3 cellular contexts compared by ENCODE assay signal in the genomic region with DNA sequence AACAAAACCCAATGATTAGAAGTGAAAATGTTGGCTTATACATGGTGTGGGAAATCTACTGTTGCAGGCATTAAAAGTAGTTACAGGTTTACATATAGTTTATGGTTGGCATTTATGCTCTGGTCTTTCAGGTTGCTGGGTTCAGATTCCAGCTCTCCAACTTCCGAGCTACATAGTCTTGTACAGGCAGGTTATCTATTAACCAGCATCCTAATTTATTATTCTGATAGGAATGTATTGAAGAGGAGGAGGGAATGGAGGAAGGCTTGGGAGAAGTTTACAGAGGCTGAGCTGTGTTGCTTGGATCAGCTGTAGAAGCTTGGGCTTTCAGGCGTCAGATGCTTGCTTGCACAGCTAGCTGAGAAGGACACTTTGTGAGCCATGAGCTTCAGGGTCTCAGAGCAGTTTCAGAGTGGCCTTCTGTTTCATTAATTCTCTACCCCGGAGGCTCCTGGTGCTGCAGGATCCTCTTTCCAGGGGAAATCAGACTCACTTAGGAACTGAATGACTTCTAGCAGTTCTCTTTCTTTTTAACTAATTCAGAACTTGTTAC.
TF ChIP-seq lines count a peak whose summit lies in the region.

No MANE protein-coding gene starts in this region.

TF ChIP-seq in K562, 482 proteins besides CTCF, POLR2A, EP300 and RAD21:
- TF ChIP-seq SRSF3 (IDR thresholded peaks at IDR 0.05; ENCODE audit: insufficient read depth, low read length) (no peak), RCOR1 (IDR thresholded peaks at IDR 0.05; ENCODE audit: borderline replicate concordance in 1 of 2, low read depth in 2 of 2, low read length in 2 of 2) (no peak), ZFX (CRISPR knock-in tag; IDR thresholded peaks at IDR 0.05) (no peak), PRPF4 (IDR thresholded peaks at IDR 0.05; ENCODE audit: insufficient read depth, low read depth, low read length, poor library complexity, severe bottlenecking) (no peak)
- TF ChIP-seq, protein P1, sequence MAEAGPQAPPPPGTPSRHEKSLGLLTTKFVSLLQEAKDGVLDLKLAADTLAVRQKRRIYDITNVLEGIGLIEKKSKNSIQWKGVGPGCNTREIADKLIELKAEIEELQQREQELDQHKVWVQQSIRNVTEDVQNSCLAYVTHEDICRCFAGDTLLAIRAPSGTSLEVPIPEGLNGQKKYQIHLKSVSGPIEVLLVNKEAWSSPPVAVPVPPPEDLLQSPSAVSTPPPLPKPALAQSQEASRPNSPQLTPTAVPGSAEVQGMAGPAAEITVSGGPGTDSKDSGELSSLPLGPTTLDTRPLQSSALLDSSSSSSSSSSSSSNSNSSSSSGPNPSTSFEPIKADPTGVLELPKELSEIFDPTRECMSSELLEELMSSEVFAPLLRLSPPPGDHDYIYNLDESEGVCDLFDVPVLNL (CRISPR knock-in tag; IDR thresholded peaks at IDR 0.05; ENCODE audit: low read depth) = no peak

TF ChIP-seq in HepG2, 621 proteins besides CTCF, POLR2A, EP300 and RAD21:
- no peak for TF ChIP-seq KDM4B (CRISPR knock-in tag; IDR thresholded peaks at IDR 0.05)
- peak; percentile 13; the same call in 1 of the 2 replicates for TF ChIP-seq SAP130 (CRISPR knock-in tag; IDR thresholded peaks at IDR 0.05; ENCODE audit: low read depth)
- peak; percentile 10 for TF ChIP-seq TEAD3 (CRISPR knock-in tag; optimal IDR thresholded peaks at IDR 0.05; ENCODE audit: borderline replicate concordance)
- TF ChIP-seq, protein P2, sequence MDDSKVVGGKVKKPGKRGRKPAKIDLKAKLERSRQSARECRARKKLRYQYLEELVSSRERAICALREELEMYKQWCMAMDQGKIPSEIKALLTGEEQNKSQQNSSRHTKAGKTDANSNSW (CRISPR knock-in tag; IDR thresholded peaks at IDR 0.05; ENCODE audit: borderline replicate concordance) = no peak
TF ChIP-seq in HepG2: peak in this region for 2.

TF ChIP-seq in SK-N-SH treated with all-trans-retinoic acid at 6 μM for 48 hours, 23 proteins besides CTCF, POLR2A, EP300 and RAD21:
- no peak for TF ChIP-seq RARB (CRISPR knock-in tag; IDR thresholded peaks at IDR 0.05)
- no peak for TF ChIP-seq TCF4 (CRISPR knock-in tag; IDR thresholded peaks at IDR 0.05; ENCODE audit: borderline replicate concordance)
- no peak for TF ChIP-seq ZNF565 (CRISPR knock-in tag; conservative IDR thresholded peaks at IDR 0.05; ENCODE audit: low read depth)
- TF ChIP-seq, protein P3, sequence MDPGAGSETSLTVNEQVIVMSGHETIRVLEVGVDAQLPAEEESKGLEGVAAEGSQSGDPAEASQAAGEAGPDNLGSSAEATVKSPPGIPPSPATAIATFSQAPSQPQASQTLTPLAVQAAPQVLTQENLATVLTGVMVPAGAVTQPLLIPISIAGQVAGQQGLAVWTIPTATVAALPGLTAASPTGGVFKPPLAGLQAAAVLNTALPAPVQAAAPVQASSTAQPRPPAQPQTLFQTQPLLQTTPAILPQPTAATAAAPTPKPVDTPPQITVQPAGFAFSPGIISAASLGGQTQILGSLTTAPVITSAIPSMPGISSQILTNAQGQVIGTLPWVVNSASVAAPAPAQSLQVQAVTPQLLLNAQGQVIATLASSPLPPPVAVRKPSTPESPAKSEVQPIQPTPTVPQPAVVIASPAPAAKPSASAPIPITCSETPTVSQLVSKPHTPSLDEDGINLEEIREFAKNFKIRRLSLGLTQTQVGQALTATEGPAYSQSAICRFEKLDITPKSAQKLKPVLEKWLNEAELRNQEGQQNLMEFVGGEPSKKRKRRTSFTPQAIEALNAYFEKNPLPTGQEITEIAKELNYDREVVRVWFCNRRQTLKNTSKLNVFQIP (CRISPR knock-in tag; IDR thresholded peaks at IDR 0.05; ENCODE audit: borderline replicate concordance, low read depth) = no peak
- no peak for TF ChIP-seq ZNF70 (CRISPR knock-in tag; IDR thresholded peaks at IDR 0.05)
- no peak for TF ChIP-seq ISL1 (CRISPR knock-in tag; IDR thresholded peaks at IDR 0.05)
- TF ChIP-seq, protein P4, sequence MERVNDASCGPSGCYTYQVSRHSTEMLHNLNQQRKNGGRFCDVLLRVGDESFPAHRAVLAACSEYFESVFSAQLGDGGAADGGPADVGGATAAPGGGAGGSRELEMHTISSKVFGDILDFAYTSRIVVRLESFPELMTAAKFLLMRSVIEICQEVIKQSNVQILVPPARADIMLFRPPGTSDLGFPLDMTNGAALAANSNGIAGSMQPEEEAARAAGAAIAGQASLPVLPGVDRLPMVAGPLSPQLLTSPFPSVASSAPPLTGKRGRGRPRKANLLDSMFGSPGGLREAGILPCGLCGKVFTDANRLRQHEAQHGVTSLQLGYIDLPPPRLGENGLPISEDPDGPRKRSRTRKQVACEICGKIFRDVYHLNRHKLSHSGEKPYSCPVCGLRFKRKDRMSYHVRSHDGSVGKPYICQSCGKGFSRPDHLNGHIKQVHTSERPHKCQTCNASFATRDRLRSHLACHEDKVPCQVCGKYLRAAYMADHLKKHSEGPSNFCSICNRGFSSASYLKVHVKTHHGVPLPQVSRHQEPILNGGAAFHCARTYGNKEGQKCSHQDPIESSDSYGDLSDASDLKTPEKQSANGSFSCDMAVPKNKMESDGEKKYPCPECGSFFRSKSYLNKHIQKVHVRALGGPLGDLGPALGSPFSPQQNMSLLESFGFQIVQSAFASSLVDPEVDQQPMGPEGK (CRISPR knock-in tag; IDR thresholded peaks at IDR 0.05; ENCODE audit: borderline replicate concordance) = no peak
- TF ChIP-seq BACH2 (CRISPR knock-in tag; IDR thresholded peaks at IDR 0.05; ENCODE audit: borderline replicate concordance) = no peak
- TF ChIP-seq, protein P5, sequence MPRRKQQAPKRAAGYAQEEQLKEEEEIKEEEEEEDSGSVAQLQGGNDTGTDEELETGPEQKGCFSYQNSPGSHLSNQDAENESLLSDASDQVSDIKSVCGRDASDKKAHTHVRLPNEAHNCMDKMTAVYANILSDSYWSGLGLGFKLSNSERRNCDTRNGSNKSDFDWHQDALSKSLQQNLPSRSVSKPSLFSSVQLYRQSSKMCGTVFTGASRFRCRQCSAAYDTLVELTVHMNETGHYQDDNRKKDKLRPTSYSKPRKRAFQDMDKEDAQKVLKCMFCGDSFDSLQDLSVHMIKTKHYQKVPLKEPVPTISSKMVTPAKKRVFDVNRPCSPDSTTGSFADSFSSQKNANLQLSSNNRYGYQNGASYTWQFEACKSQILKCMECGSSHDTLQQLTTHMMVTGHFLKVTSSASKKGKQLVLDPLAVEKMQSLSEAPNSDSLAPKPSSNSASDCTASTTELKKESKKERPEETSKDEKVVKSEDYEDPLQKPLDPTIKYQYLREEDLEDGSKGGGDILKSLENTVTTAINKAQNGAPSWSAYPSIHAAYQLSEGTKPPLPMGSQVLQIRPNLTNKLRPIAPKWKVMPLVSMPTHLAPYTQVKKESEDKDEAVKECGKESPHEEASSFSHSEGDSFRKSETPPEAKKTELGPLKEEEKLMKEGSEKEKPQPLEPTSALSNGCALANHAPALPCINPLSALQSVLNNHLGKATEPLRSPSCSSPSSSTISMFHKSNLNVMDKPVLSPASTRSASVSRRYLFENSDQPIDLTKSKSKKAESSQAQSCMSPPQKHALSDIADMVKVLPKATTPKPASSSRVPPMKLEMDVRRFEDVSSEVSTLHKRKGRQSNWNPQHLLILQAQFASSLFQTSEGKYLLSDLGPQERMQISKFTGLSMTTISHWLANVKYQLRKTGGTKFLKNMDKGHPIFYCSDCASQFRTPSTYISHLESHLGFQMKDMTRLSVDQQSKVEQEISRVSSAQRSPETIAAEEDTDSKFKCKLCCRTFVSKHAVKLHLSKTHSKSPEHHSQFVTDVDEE (CRISPR knock-in tag; IDR thresholded peaks at IDR 0.05) = no peak
- no peak for TF ChIP-seq PPARA (CRISPR knock-in tag; IDR thresholded peaks at IDR 0.05; ENCODE audit: borderline replicate concordance)
- no peak for TF ChIP-seq ZC3H10 (CRISPR knock-in tag; IDR thresholded peaks at IDR 0.05)
TF ChIP-seq in SK-N-SH treated with all-trans-retinoic acid at 6 μM for 48 hours: peak in this region for 0.
